Comparison of ENCODE assay signal across 8 cellular contexts in the genomic region with DNA sequence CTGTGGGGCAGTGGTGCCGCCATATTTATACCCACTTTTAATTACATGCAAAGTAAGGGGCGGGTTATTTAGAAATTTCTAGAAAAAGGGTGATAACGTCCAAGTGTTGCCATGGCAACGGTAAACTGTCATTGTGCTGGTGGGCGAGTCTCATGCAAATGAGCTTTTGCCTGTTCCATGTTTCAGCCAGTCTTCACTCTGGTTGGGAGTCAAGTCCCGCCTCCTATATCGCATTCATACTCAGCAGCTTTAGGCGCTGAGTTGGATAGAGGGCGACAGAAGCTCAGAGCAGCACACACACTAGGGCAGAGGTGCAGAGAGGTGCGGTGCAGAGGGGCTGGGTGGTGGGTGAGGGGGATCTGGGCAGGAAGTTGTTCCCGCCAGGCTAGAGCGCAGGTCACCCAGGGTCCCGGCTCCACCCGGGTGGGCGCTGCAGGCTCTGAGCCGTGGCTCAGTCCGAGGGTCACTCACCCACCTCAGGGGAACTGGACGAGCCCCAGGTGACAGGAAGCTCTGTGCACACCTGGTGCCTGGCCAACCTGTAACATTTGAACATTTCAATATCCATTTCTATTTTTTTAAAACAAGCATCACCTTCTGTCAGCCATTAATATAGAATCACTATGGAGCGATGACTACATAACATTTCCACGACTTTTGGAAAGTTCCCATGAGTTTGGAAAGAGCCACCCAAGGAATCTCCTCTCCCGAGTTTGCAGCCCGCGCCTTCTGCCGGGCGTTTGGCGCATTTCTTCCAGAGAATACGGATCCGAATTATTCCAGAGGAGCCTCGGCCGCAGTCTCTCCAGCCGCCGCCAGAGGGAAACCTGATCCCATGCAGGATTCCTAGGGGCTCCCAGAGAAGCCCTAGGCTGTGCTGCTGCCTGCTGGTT.
DNase-seq lines count a peak whose midpoint lies in the region; ATAC-seq and TF ChIP-seq lines count a peak whose summit lies in the region.

No MANE protein-coding gene starts in this region.

- H3K9me2 ChIP-seq in Karpas-422 (replicated peaks; ENCODE audit: insufficient read depth, low read length), result no peaks in the 10 kb centered on the region

- H3K79me2 ChIP-seq in Karpas-422 (ENCODE audit: low read length), result no peaks in the 10 kb centered on the region

- no peaks in the 10 kb centered on the region for H4K20me1 ChIP-seq in Karpas-422 (ENCODE audit: insufficient read depth, low read depth, low read length)

- no peak overlapping the region for H2AFZ ChIP-seq in Karpas-422 (ENCODE audit: low read length)

- DNase-seq in DMS 273 treated with DMSO at 0.1 percent for 48 hours (lab: John Stamatoyannopoulos, UW) (peak; percentile 44), SHP77 (lab: John Stamatoyannopoulos, UW) (peak; percentile 87 to 89), esophagus squamous epithelium (lab: John Stamatoyannopoulos, UW) (no peak), mucosa of gallbladder (ENCODE audit: low spot score) (peak; percentile 76), Karpas-422 (no peak)

- H3K4me3 ChIP-seq in esophagus squamous epithelium (no peak overlapping the region), Karpas-422 (ENCODE audit: low read length) (no peak overlapping the region)

- 20 to 38% methylated on average over 11 to 15 of the region's 32 CpGs for WGBS in esophagus squamous epithelium, 2 donors

- TF ChIP-seq RAD21 in Ishikawa (IDR thresholded peaks at IDR 0.05; ENCODE audit: low read depth), result peak; percentile 57

- H3K4me1 ChIP-seq in esophagus squamous epithelium, result peaks cover 0 to 5% (median 0%) of the 10 kb centered on the region in 3 donors
- H3K4me1 ChIP-seq in Karpas-422 (ENCODE audit: low read length), result no peaks in the 10 kb centered on the region

- no peak overlapping the region for H3K9ac ChIP-seq in Karpas-422 (ENCODE audit: low read length)

- H3K27me3 ChIP-seq in esophagus squamous epithelium (peaks cover 0 to 87% (median 2%) of the 10 kb centered on the region in 4 donors), Karpas-422 (ENCODE audit: low read length) (no peaks in the 10 kb centered on the region)

- TF ChIP-seq POLR2A in esophagus squamous epithelium (IDR thresholded peaks at IDR 0.05), result no peak

- H3K27ac ChIP-seq in esophagus squamous epithelium, result no peak overlapping the region
- H3K27ac ChIP-seq in Karpas-422 (ENCODE audit: low read length), result no peak overlapping the region

- TF ChIP-seq EP300 in Ishikawa (IDR thresholded peaks at IDR 0.05; ENCODE audit: borderline replicate concordance), result no peak

- ATAC-seq in GM19351 (IDR thresholded peaks at IDR 0.05; ENCODE audit: unreplicated experiment) (no peak), GM19467 (IDR thresholded peaks at IDR 0.05; ENCODE audit: unreplicated experiment) (no peak)

- intact Hi-C loops in esophagus squamous epithelium (cut with DNase I), result no loop called here

- H3K36me3 ChIP-seq in esophagus squamous epithelium (no peaks in the 10 kb centered on the region), Karpas-422 (ENCODE audit: insufficient read depth, low read length) (no peaks in the 10 kb centered on the region)

- H3K9me3 ChIP-seq in esophagus squamous epithelium, result no peaks in the 10 kb centered on the region
- no peaks in the 10 kb centered on the region for H3K9me3 ChIP-seq in Karpas-422 (ENCODE audit: low read length)

- peak; percentile 57 to 90 (median 82) for TF ChIP-seq CTCF in esophagus squamous epithelium (IDR thresholded peaks at IDR 0.05)

- H3K4me2 ChIP-seq in Karpas-422 (ENCODE audit: low read depth, low read length, poor library complexity, severe bottlenecking), result no peak overlapping the region

TF ChIP-seq in Ishikawa, 13 proteins besides CTCF, POLR2A, EP300 and RAD21:
- TF ChIP-seq EGR1 (IDR thresholded peaks at IDR 0.05) (no peak), TAF1 (IDR thresholded peaks at IDR 0.05; ENCODE audit: low read depth) (no peak), CREB1 (IDR thresholded peaks at IDR 0.05; ENCODE audit: low read depth) (no peak), TEAD4 (IDR thresholded peaks at IDR 0.05) (no peak), TCF12 (IDR thresholded peaks at IDR 0.05; ENCODE audit: low read depth) (no peak), REST (IDR thresholded peaks at IDR 0.05; ENCODE audit: low read depth) (no peak), ZBTB7A (IDR thresholded peaks at IDR 0.05; ENCODE audit: low read depth) (no peak), MAX (IDR thresholded peaks at IDR 0.05) (no peak), FOXM1 (IDR thresholded peaks at IDR 0.05; ENCODE audit: borderline replicate concordance, low read depth) (no peak), NFIC (IDR thresholded peaks at IDR 0.05) (no peak), YY1 (IDR thresholded peaks at IDR 0.05; ENCODE audit: low read depth) (no peak), CEBPB (IDR thresholded peaks at IDR 0.05) (no peak)
- TF ChIP-seq, protein P1, sequence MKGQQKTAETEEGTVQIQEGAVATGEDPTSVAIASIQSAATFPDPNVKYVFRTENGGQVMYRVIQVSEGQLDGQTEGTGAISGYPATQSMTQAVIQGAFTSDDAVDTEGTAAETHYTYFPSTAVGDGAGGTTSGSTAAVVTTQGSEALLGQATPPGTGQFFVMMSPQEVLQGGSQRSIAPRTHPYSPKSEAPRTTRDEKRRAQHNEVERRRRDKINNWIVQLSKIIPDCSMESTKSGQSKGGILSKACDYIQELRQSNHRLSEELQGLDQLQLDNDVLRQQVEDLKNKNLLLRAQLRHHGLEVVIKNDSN (IDR thresholded peaks at IDR 0.05), result no peak

Comparison
In these comparisons a context has a peak if more than half of its experiments do, and no peak if none do; other contexts are left out.
1. DNase-seq: peak in DMS 273 treated with DMSO at 0.1 percent for 48 hours (single experiment), SHP77 (2 of 2) and mucosa of gallbladder (single experiment); none in esophagus squamous epithelium (single experiment) and Karpas-422 (single experiment).